ENCODE assay signal across 8 cellular contexts in genomic region chr5:443239-444151, GRCh38. TPM values are rescaled to one million over a fixed set of nuclear protein-coding genes. Genes with fewer than 3 reads are reported as not detected.
DNase-seq lines count a peak whose midpoint lies in the region; ATAC-seq and TF ChIP-seq lines count a peak whose summit lies in the region.

No MANE protein-coding gene starts in this region.

- H3K9me2 ChIP-seq in PC-9 (ENCODE audit: insufficient read depth) = no peaks in the 10 kb centered on the region

- peak; percentile 9 for ATAC-seq in GM18873 (IDR thresholded peaks at IDR 0.05; ENCODE audit: low FRiP score, unreplicated experiment)
- ATAC-seq in HG02852 (IDR thresholded peaks at IDR 0.05; ENCODE audit: unreplicated experiment) = peak; percentile 19

- peaks cover 36% of the 10 kb centered on the region for H3K4me1 Mint-ChIP-seq in brain

- H3K4me2 ChIP-seq in PC-9 = peak overlapping the region; percentile 100

- H3K27ac Mint-ChIP-seq in brain = peak overlapping the region; percentile 47 to 82 (median 56)

- TF ChIP-seq CTCF in PC-9 (conservative IDR thresholded peaks at IDR 0.05) = no peak
- TF ChIP-seq CTCF in brain (conservative IDR thresholded peaks at IDR 0.05) = no peak
- no peak for TF ChIP-seq CTCF in kidney epithelial cell (IDR thresholded peaks at IDR 0.05; ENCODE audit: insufficient read depth, low read length, poor library complexity, severe bottlenecking)

- H3K4me3 Mint-ChIP-seq in brain = peak overlapping the region; percentile 88 to 99 (median 98)

- peak overlapping the region; percentile 1; the same call in 1 of the 2 replicates for H3K27ac ChIP-seq in PC-9

- peak overlapping the region; percentile 100 for H2AFZ ChIP-seq in PC-9

- peaks cover 24% of the 10 kb centered on the region for H3K4me1 ChIP-seq in PC-9 (replicated peaks; ENCODE audit: insufficient read depth)

- peaks cover 50% of the 10 kb centered on the region for H3K79me2 ChIP-seq in PC-9 (ENCODE audit: low read depth)

- peak; percentile 52 to 61 for DNase-seq in PC-9
- no peak for DNase-seq in kidney epithelial cell (ENCODE audit: low read depth)
- peak; percentile 44 for DNase-seq in stimulated activated CD8-positive, alpha-beta memory T cell treated with anti-CD3 and anti-CD28 coated beads, Interleukin-4, amount 100 ng/mL, for 48 hours
- no peak for DNase-seq in SK-N-DZ (ENCODE audit: low spot score)
- no peak for DNase-seq in AG08395 (ENCODE audit: low spot score)

- intact Hi-C loops in PC-9 (cut with micrococcal nuclease; ENCODE audit: unreplicated experiment) = loop anchor here (10.0 kb wide), 1 partner anchor 1201 kb away; no protein-coding TSS in a partner anchor

- H3K9me3 Mint-ChIP-seq in brain = peaks cover 0 to 2% (median 0%) of the 10 kb centered on the region in 5 experiments

- H3K4me3 ChIP-seq in PC-9 (peak overlapping the region; percentile 99), kidney epithelial cell (ENCODE audit: low read depth, low read length) (peak overlapping the region; percentile 92)

- H3K36me3 ChIP-seq in PC-9 (ENCODE audit: low read depth) (peaks cover 25% of the 10 kb centered on the region), kidney epithelial cell (ENCODE audit: control insufficient read depth, insufficient read depth, low read length) (peaks cover 3% of the 10 kb centered on the region)

- POLR2A ChIA-PET in PC-9 (lab: Charles Lee; ENCODE audit: unreplicated experiment) = interaction anchor here (0.6 to 1.0 kb wide), 2 partner anchors 9 to 15 kb away, joined by 3 to 7 read pairs; no protein-coding TSS in a partner anchor

- peaks cover 12% of the 10 kb centered on the region; the same call in 1 of the 2 replicates for H3F3A ChIP-seq in PC-9 (ENCODE audit: insufficient read depth, low read depth)

- no TSS peak for BruUV-seq in PC-9 (replicated peaks; lab: Mats Ljungman, UMichigan)

- H3K27me3 Mint-ChIP-seq in brain = peaks cover 14% of the 10 kb centered on the region

- H3K27me3 ChIP-seq in PC-9 (ENCODE audit: insufficient read depth, low read depth) (no peaks in the 10 kb centered on the region), kidney epithelial cell (ENCODE audit: control insufficient read depth, insufficient read depth, low read length) (no peaks in the 10 kb centered on the region)

- H3K9me3 ChIP-seq in PC-9 (ENCODE audit: insufficient read depth, low read depth) = no peaks in the 10 kb centered on the region

- peaks cover 28% of the 10 kb centered on the region for H3K36me3 Mint-ChIP-seq in brain

- CTCF ChIA-PET in PC-9 (lab: Charles Lee) = no interaction called here

- peaks cover 29% of the 10 kb centered on the region for H4K20me1 ChIP-seq in PC-9 (ENCODE audit: insufficient read depth)

RNA-seq across cellular contexts. Expression of gene EXOC3, which starts 0.5 kb away (rescaled TPM):
- total RNA-seq in PC-9 (2021) = 155 and 188 TPM in 2 replicates
- 69.2 TPM for polyA plus RNA-seq in brain (ENCODE audit: insufficient read depth, low read depth, low replicate concordance)
- total RNA-seq in kidney epithelial cell = 33.7 and 37.3 TPM in 2 replicates
- polyA plus RNA-seq in SK-N-DZ (2014; cell fraction: cytosol; rRNA removed) = 17.0 and 18.3 TPM in 2 replicates
- 31.7 and 46.3 TPM in 2 replicates for polyA plus RNA-seq in SK-N-DZ (2014; cell fraction: nucleus; rRNA removed)

Comparison
In these comparisons a context has a peak if more than half of its experiments do, and no peak if none do; other contexts are left out.
1. DNase-seq: peak in PC-9 (2 of 2) and stimulated activated CD8-positive, alpha-beta memory T cell treated with anti-CD3 and anti-CD28 coated beads, Interleukin-4, amount 100 ng/mL, for 48 hours (single experiment); none in kidney epithelial cell (single experiment), SK-N-DZ (single experiment) and AG08395 (single experiment).